Comparison of ENCODE assay signal across 8 cellular contexts in genomic region chr1:209674957-209675566, GRCh38. TPM values are rescaled to one million over a fixed set of nuclear protein-coding genes. Genes with fewer than 3 reads are reported as not detected.
DNase-seq lines count a peak whose midpoint lies in the region; ATAC-seq, FAIRE-seq and TF ChIP-seq lines count a peak whose summit lies in the region.

G0S2 (plus strand) TSS chr1:209675412; CDS start chr1:209675685, 273 bp downstream.

- peak within 1 kb of the TSS; percentile 59 for H3K4me2 ChIP-seq in HepG2 (ENCODE audit: low read depth, low read length)

- CTCF ChIA-PET in HepG2 (lab: Yijun Ruan, JAX; ENCODE audit: low intra/inter-chr PET ratio, low total read pairs), result no interaction called here

- ATAC-seq in HepG2, result peak; percentile 78
- ATAC-seq in HG03378 (IDR thresholded peaks at IDR 0.05; ENCODE audit: unreplicated experiment), result no peak

- no peak for FAIRE-seq in HepG2 (lab: Jason Lieb, UNC)

- H3K4me1 ChIP-seq in HepG2 (ENCODE audit: insufficient read depth, low read length), result peaks cover 31% of the 10 kb centered on the region

- TF ChIP-seq EP300 in HepG2 (IDR thresholded peaks at IDR 0.05; ENCODE audit: low read depth in 2 of 2, low read length in 2 of 2), result no peak
- TF ChIP-seq EP300 in HepG2 (CRISPR knock-in tag; IDR thresholded peaks at IDR 0.05; ENCODE audit: borderline replicate concordance), result no peak

- TF ChIP-seq RAD21 in HepG2 (CRISPR knock-in tag; IDR thresholded peaks at IDR 0.05), result no peak

- H3K27me3 ChIP-seq in WERI-Rb-1 (ENCODE audit: insufficient read depth, low read depth, severe bottlenecking) (peaks cover 79% of the 10 kb centered on the region), HepG2 (ENCODE audit: control insufficient read depth in 1 of 2, insufficient read depth in 2 of 2, low read length in 2 of 2) (peaks cover 9 to 41% of the 10 kb centered on the region in 2 experiments; a peak in 3 of 5 replicates)

- no peak for TF ChIP-seq CTCF in WERI-Rb-1 (IDR thresholded peaks at IDR 0.05; ENCODE audit: low read depth, low read length)
- TF ChIP-seq CTCF in HepG2 (CRISPR knock-in tag; IDR thresholded peaks at IDR 0.05), result no peak

- no peak within 1 kb of the TSS for H3K27ac ChIP-seq in WERI-Rb-1
- H3K27ac ChIP-seq in HepG2 (ENCODE audit: extremely low read length, insufficient read depth, low read length), result no peak within 1 kb of the TSS

- peak within 1 kb of the TSS; percentile 42 for H3K4me3 ChIP-seq in WERI-Rb-1 (ENCODE audit: low read depth, low read length)
- H3K4me3 ChIP-seq in HepG2 (replicated peaks in 1 of 3; ENCODE audit: insufficient read depth in 1 of 3, low read depth in 2 of 3, low read length in 3 of 3), result peak within 1 kb of the TSS in 1 of 3 experiments; percentile 45; a peak in 1 of 6 replicates

- no peaks in the 10 kb centered on the region for H4K20me1 ChIP-seq in HepG2 (ENCODE audit: insufficient read depth, low read length)

- intact Hi-C loops in HepG2 (cut with micrococcal nuclease; ENCODE audit: unreplicated experiment), result no loop called here

- H3K9me3 ChIP-seq in WERI-Rb-1 (ENCODE audit: severe bottlenecking) (no peaks in the 10 kb centered on the region), HepG2 (ENCODE audit: low read length) (no peaks in the 10 kb centered on the region)

- 41% methylated on average over 8 of the region's 47 CpGs for WGBS in HepG2 (ENCODE audit: low lambda C conversion rate)

- peak; percentile 78 for DNase-seq in NCI-H82 (lab: John Stamatoyannopoulos, UW)
- DNase-seq in NCI-H82 treated with DMSO at 0.1 percent for 48 hours (lab: John Stamatoyannopoulos, UW; ENCODE audit: unreplicated experiment), result no peak
- DNase-seq in WERI-Rb-1, result peak; percentile 21
- peak; percentile 48 for DNase-seq in dermis blood vessel endothelial cell
- DNase-seq in HepG2 (ENCODE audit: low spot score), result no peak
- DNase-seq in stimulated activated CD4-positive, alpha-beta T cell treated with anti-CD3 and anti-CD28 coated beads, Interleukin-4, amount 100 ng/mL, for 1 hour, result peak; percentile 50
- DNase-seq in GM19238 (ENCODE audit: insufficient read length, low spot score), result no peak

- POLR2A ChIA-PET in HepG2 (lab: Yijun Ruan, JAX), result no interaction called here

- no TSS peak for BruUV-seq in HepG2 (replicated peaks; lab: Mats Ljungman, UMichigan)

- no peak for TF ChIP-seq POLR2A in HepG2 (IDR thresholded peaks at IDR 0.05; ENCODE audit: insufficient read depth in 1 of 2, low read depth in 2 of 2, low read length in 2 of 2)

- H2AFZ ChIP-seq in HepG2 (ENCODE audit: low read length), result no peak within 1 kb of the TSS

- H3K9ac ChIP-seq in HepG2 (ENCODE audit: insufficient read depth, low read depth, low read length), result no peak within 1 kb of the TSS

- H3K36me3 ChIP-seq in WERI-Rb-1, result no peaks in the 10 kb centered on the region
- H3K36me3 ChIP-seq in HepG2 (replicated peaks in 1 of 2; ENCODE audit: control insufficient read depth in 1 of 2, insufficient read depth in 2 of 2, low read length in 2 of 2), result no peaks in the 10 kb centered on the region

- no peaks in the 10 kb centered on the region for H3K79me2 ChIP-seq in HepG2 (ENCODE audit: insufficient read depth, low read length)

- in situ Hi-C loops in HepG2 (cut with HindIII; ENCODE audit: extremely low pct_ligation_motif_present, low pct_unique_long_range_greater_than_20kb), result no loop called here

TF ChIP-seq in HepG2, 621 proteins besides CTCF, POLR2A, EP300 and RAD21 (continues in another document):
- TF ChIP-seq SIX4 (CRISPR knock-in tag; IDR thresholded peaks at IDR 0.05), result no peak
- TF ChIP-seq MLX (CRISPR knock-in tag; IDR thresholded peaks at IDR 0.05), result 0 out of 2 replicates have a peak, but pooled peaks have one; percentile 50
- TF ChIP-seq GPBP1L1 (CRISPR knock-in tag; IDR thresholded peaks at IDR 0.05), result no peak
- TF ChIP-seq NFE2L2 (IDR thresholded peaks at IDR 0.05; ENCODE audit: low read length), result no peak
- TF ChIP-seq SSRP1 (CRISPR knock-in tag; IDR thresholded peaks at IDR 0.05), result no peak
- TF ChIP-seq ATF4 (CRISPR knock-in tag; IDR thresholded peaks at IDR 0.05), result peak in 1 of 2 experiments; percentile 45; a peak in 1 of 4 replicates
- peak; percentile 50; the same call in 1 of the 2 replicates for TF ChIP-seq ZNF800 (CRISPR knock-in tag; IDR thresholded peaks at IDR 0.05)
- no peak for TF ChIP-seq ZNF549 (CRISPR knock-in tag; IDR thresholded peaks at IDR 0.05)
- TF ChIP-seq BCL6 (CRISPR knock-in tag; IDR thresholded peaks at IDR 0.05), result peak; percentile 57; the same call in 1 of the 2 replicates
- 0 out of 2 replicates have a peak, but pooled peaks have one; percentile 34 for TF ChIP-seq CCDC6 (CRISPR knock-in tag; IDR thresholded peaks at IDR 0.05)

RNA-seq across cellular contexts. Expression of gene G0S2, which starts in this region (rescaled TPM):
- 0.33 and 1.0 TPM in 2 replicates for total RNA-seq in dermis blood vessel endothelial cell
- not detected in 2 replicates for total RNA-seq in HepG2 (2016; rRNA removed; fragmentation: Illumina TruSeq; extraction: Trizol)
- total RNA-seq in HepG2 (2016; cell fraction: cytosol; rRNA removed; fragmentation: Illumina TruSeq; extraction: Trizol; ENCODE audit: low read depth), result not detected in 2 replicates
- not detected in 2 replicates for total RNA-seq in HepG2 (2016; cell fraction: insoluble cytoplasmic fraction; rRNA removed; fragmentation: Illumina TruSeq; extraction: Trizol)
- total RNA-seq in HepG2 (2016; cell fraction: membrane; rRNA removed; fragmentation: Illumina TruSeq; extraction: Trizol), result not detected in 2 replicates
- total RNA-seq in HepG2 (2016; cell fraction: nucleus; rRNA removed; fragmentation: Illumina TruSeq; extraction: Trizol), result not detected in 2 replicates
- not detected in 2 replicates for polyA plus RNA-seq in HepG2 (2011; rRNA removed)
- polyA plus RNA-seq in HepG2 (2011; cell fraction: cytosol; rRNA removed), result 0.08 and 0.28 TPM in 2 replicates
- not detected in 2 replicates for polyA plus RNA-seq in HepG2 (2011; cell fraction: nucleus; rRNA removed)
- 0.23 TPM in 1 of 2 replicates, not detected in the other for polyA plus RNA-seq in HepG2 (2012)
- not detected in 2 replicates for polyA plus RNA-seq in HepG2 (2016; cell fraction: cytosol; fragmentation: Illumina TruSeq; extraction: Trizol; ENCODE audit: low read depth)
- polyA plus RNA-seq in HepG2 (2016; cell fraction: insoluble cytoplasmic fraction; fragmentation: Illumina TruSeq; extraction: Trizol; ENCODE audit: low read depth), result not detected in 2 replicates
- not detected in 2 replicates for polyA plus RNA-seq in HepG2 (2016; cell fraction: membrane; fragmentation: Illumina TruSeq; extraction: Trizol; ENCODE audit: low read depth)
- not detected in 2 replicates for polyA plus RNA-seq in HepG2 (2016; cell fraction: nucleus; fragmentation: Illumina TruSeq; extraction: Trizol; ENCODE audit: insufficient read depth, low read depth)
- not detected in 2 replicates for polyA minus RNA-seq in HepG2 (2011; rRNA and poly(A)+ RNA removed; ENCODE audit: low replicate concordance)
- polyA minus RNA-seq in HepG2 (2011; cell fraction: cytosol; rRNA and poly(A)+ RNA removed), result not detected in 2 replicates
- polyA minus RNA-seq in HepG2 (2011; cell fraction: nucleus; rRNA and poly(A)+ RNA removed), result not detected in 2 replicates

Comparison
In these comparisons a context has a peak if more than half of its experiments do, and no peak if none do; other contexts are left out.
1. DNase-seq: peak in NCI-H82 (single experiment), WERI-Rb-1 (single experiment), dermis blood vessel endothelial cell (single experiment) and stimulated activated CD4-positive, alpha-beta T cell treated with anti-CD3 and anti-CD28 coated beads, Interleukin-4, amount 100 ng/mL, for 1 hour (single experiment); none in NCI-H82 treated with DMSO at 0.1 percent for 48 hours (single experiment), HepG2 (single experiment) and GM19238 (single experiment).
2. Peak in ATAC-seq and H3K4me2 ChIP-seq in HepG2; RNA of the gene not detected or under 1 TPM.